In the genomic region with DNA sequence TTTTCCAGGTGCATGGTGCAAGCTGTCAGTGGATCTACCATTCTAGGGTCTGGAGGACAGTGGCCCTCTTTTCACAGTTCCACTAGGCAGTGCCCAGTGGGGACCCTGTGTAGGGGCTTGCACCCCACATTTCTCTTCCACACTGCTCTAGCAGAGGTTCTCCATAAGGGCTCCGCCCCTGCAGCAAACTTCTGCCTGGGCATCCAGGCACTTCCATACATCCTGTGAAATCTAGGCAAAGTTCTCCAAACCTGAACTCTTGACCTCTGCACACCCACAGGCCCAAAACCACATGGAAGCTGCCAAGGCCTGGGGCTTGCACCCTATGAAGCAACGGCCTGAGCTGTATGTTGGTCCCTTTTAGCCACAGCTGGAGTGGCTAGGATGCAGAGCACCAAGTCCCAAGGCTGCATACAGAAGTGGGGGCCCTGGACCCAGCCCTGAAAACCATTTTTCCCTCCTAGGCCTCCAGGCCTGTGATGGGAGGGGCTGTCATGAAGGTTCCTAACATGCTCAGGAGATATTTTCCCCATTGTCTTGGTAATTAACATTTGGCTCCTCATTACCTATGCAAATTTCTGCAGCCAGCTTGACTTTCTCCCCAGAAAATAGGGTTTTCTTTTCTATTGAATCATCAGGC, we compare ENCODE assay signal across 19 cellular contexts.
"Had no signal": no experiment of that assay in that cellular context is flagged by ENCODE, and none has a peak within 500 bp of the region (broad histone marks: within the 10 kb centered on the region; RNA-seq: fewer than 3 reads in every experiment).

No MANE protein-coding gene starts in this region.

- H3K4me1 ChIP-seq: SJSA1 had no signal

- DNase-seq: KBM-7, MV-4-11, NCI-H1048, NCI-H1105, NCI-H1417, NCI-H1436 treated with DMSO at 0.1 percent for 48 hours, NCI-H1694, NCI-H187 treated with DMSO at 0.1 percent for 48 hours, NCI-H2029 treated with DMSO at 0.1 percent for 48 hours, NCI-H2227 treated with DMSO at 0.1 percent for 48 hours, NCI-H524, NCI-H69, NCI-H774, Right ventricle myocardium superior, RPMI8226, SIG-M5 had no signal

- H3K4me3 ChIP-seq: SJSA1, SK-N-MC had no signal

- H3K36me3 ChIP-seq: SJSA1 had no signal

- H3K27ac ChIP-seq: HL-60, SJSA1, SK-N-MC had no signal

- H3K27me3 ChIP-seq: SJSA1 had no signal
